ENCODE assay signal across 8 cellular contexts in genomic region chr15:63277893-63278505, GRCh38. TPM values are rescaled to one million over a fixed set of nuclear protein-coding genes. Genes with fewer than 3 reads are reported as not detected.
DNase-seq lines count a peak whose midpoint lies in the region; ATAC-seq and TF ChIP-seq lines count a peak whose summit lies in the region.

No MANE protein-coding gene starts in this region.

- CTCF ChIA-PET in CD8-positive, alpha-beta T cell (lab: Charles Lee): interaction anchor here (0.6 to 1.9 kb wide), 4 partner anchors 10 to 94 kb away, joined by 3 to 5 read pairs (median 4); partner anchors contain the start of gene RAB8B

- peak overlapping the region; percentile 75 for H3K9ac ChIP-seq in HUES48 (ENCODE audit: low read depth, low read length)

- peaks cover 36% of the 10 kb centered on the region for H3K4me1 Mint-ChIP-seq in CD8-positive, alpha-beta T cell (ENCODE audit: low read depth)
- peaks cover 14% of the 10 kb centered on the region for H3K4me1 Mint-ChIP-seq in memory B cell

- no peaks in the 10 kb centered on the region for H3K27me3 ChIP-seq in CD8-positive, alpha-beta T cell (ENCODE audit: insufficient read depth, low read length)
- peaks cover 14% of the 10 kb centered on the region; the same call in 1 of the 2 replicates for H3K27me3 ChIP-seq in HUES48 (ENCODE audit: control insufficient read depth, insufficient read depth, low read length)
- no peaks in the 10 kb centered on the region for H3K27me3 ChIP-seq in upper lobe of left lung

- no peak for TF ChIP-seq POLR2A in upper lobe of left lung (IDR thresholded peaks at IDR 0.05)

- no peaks in the 10 kb centered on the region for H3K27me3 Mint-ChIP-seq in CD8-positive, alpha-beta T cell (ENCODE audit: low read depth)
- H3K27me3 Mint-ChIP-seq in memory B cell: no peaks in the 10 kb centered on the region

- no peak for TF ChIP-seq CTCF in CD8-positive, alpha-beta T cell (IDR thresholded peaks at IDR 0.05)
- no peak for TF ChIP-seq CTCF in upper lobe of left lung (IDR thresholded peaks at IDR 0.05)

- H3K4me1 ChIP-seq in CD8-positive, alpha-beta T cell (ENCODE audit: insufficient read depth, low read length): peaks cover 19% of the 10 kb centered on the region
- H3K4me1 ChIP-seq in HUES48 (ENCODE audit: control insufficient read depth, insufficient read depth, low read length): peaks cover 14% of the 10 kb centered on the region
- peaks cover 0 to 30% (median 9%) of the 10 kb centered on the region in 4 donors for H3K4me1 ChIP-seq in upper lobe of left lung

- H3K36me3 ChIP-seq in CD8-positive, alpha-beta T cell (ENCODE audit: insufficient read depth, low read length): no peaks in the 10 kb centered on the region
- H3K36me3 ChIP-seq in HUES48 (ENCODE audit: control insufficient read depth, insufficient read depth, low read length) (peaks cover 9% of the 10 kb centered on the region), upper lobe of left lung (peaks cover 0 to 4% (median 0%) of the 10 kb centered on the region in 4 donors)

- H3K9me3 Mint-ChIP-seq in CD8-positive, alpha-beta T cell: no peaks in the 10 kb centered on the region
- H3K9me3 Mint-ChIP-seq in memory B cell: no peaks in the 10 kb centered on the region

- TF ChIP-seq EP300 in upper lobe of left lung (IDR thresholded peaks at IDR 0.05): no peak

- no peaks in the 10 kb centered on the region for H3K9me3 ChIP-seq in CD8-positive, alpha-beta T cell (ENCODE audit: low read length)
- H3K9me3 ChIP-seq in HUES48 (ENCODE audit: control insufficient read depth, insufficient read depth, low read length) (peaks cover 3% of the 10 kb centered on the region; the same call in 1 of the 2 replicates), upper lobe of left lung (no peaks in the 10 kb centered on the region)

- peaks cover 14% of the 10 kb centered on the region for H3K36me3 Mint-ChIP-seq in CD8-positive, alpha-beta T cell
- H3K36me3 Mint-ChIP-seq in memory B cell: peaks cover 2% of the 10 kb centered on the region

- peak overlapping the region; percentile 62 for H3K27ac ChIP-seq in CD8-positive, alpha-beta T cell (ENCODE audit: low read depth, low read length)
- H3K27ac ChIP-seq in HUES48 (ENCODE audit: low read depth, low read length) (peak overlapping the region; percentile 21), caudate nucleus (ENCODE audit: low read depth, low read length) (peak overlapping the region; percentile 93), upper lobe of left lung (peak overlapping the region; percentile 76 to 93 (median 86))

- H3K4me3 ChIP-seq in CD8-positive, alpha-beta T cell (ENCODE audit: low read depth, low read length): peak overlapping the region; percentile 79
- peak overlapping the region; percentile 89 for H3K4me3 ChIP-seq in HUES48 (ENCODE audit: low read depth, low read length)
- peak overlapping the region; percentile 66 to 86 (median 67) for H3K4me3 ChIP-seq in upper lobe of left lung

- ATAC-seq in CD8-positive, alpha-beta T cell: no peak
- ATAC-seq in memory B cell (ENCODE audit: low read depth): peak; percentile 3
- no peak for ATAC-seq in upper lobe of left lung (ENCODE audit: low FRiP score in 2 of 2)
- no peak for ATAC-seq in GM21825 (IDR thresholded peaks at IDR 0.05; ENCODE audit: unreplicated experiment)
- no peak for ATAC-seq in GM19035 (IDR thresholded peaks at IDR 0.05; ENCODE audit: unreplicated experiment)
- no peak for ATAC-seq in HG03571 (IDR thresholded peaks at IDR 0.05; ENCODE audit: unreplicated experiment)

- intact Hi-C loops in CD8-positive, alpha-beta T cell (cut with DNase I, micrococcal nuclease): loop anchor here (1.0 to 10.0 kb wide), 8 partner anchors 46 to 817 kb away; partner anchors contain the start of genes LACTB (in 2 of the 2), RAB8B (in 2 of the 2), RPS27L (in 2 of the 2) and CIAO2A (in 1 of the 2)

- H3K27ac Mint-ChIP-seq in CD8-positive, alpha-beta T cell: peak overlapping the region; percentile 82
- peak overlapping the region; percentile 85 for H3K27ac Mint-ChIP-seq in memory B cell

- WGBS in upper lobe of left lung, 2 donors: 18 to 26% methylated on average over 20 of the region's 20 CpGs

- POLR2A ChIA-PET in CD8-positive, alpha-beta T cell (lab: Charles Lee): interaction anchor here (0.5 to 2.2 kb wide), 5 partner anchors 61 to 329 kb away, joined by 3 to 10 read pairs (median 3); partner anchors contain the start of gene RPS27L

- H3K4me3 Mint-ChIP-seq in CD8-positive, alpha-beta T cell: peak overlapping the region; percentile 81
- H3K4me3 Mint-ChIP-seq in memory B cell: peak overlapping the region; percentile 92

- no peak for DNase-seq in CD8-positive, alpha-beta T cell
- peak in 21 of 61 donors; percentile 9 to 59 (median 25) for DNase-seq in caudate nucleus (lab: John Stamatoyannopoulos, UW)
- no peak for DNase-seq in memory B cell (ENCODE audit: low spot score in 2 of 2)
- DNase-seq in upper lobe of left lung: peak in 1 of 2 donors; percentile 39

RNA-seq across cellular contexts. Expression of gene APH1B, which starts 0.6 kb away (rescaled TPM):
- total RNA-seq in CD8-positive, alpha-beta T cell: 10 to 100 TPM; 10.8 to 13.6 TPM
- total RNA-seq in upper lobe of left lung: 10 to 100 TPM in 4 of 6 donors, 1 to 10 TPM in 2; 4.9 to 28.9 (median 12.4) TPM

Comparison
In these comparisons a context has a peak if more than half of its experiments do, and no peak if none do; other contexts are left out.
1. H3K27ac ChIP-seq: peak in every context shown above with its lines; median percentile 93 in caudate nucleus; 86 in upper lobe of left lung; 62 in CD8-positive, alpha-beta T cell; 21 in HUES48.